ENCODE assay signal across 1 cellular context in genomic region chr9:128102861-128103588, GRCh38.
A peak's percentile ranks its signal among the peaks of the same experiment; 100 is the strongest.
TF ChIP-seq lines count a peak whose summit lies in the region.

No MANE protein-coding gene starts in this region.

TF ChIP-seq in HepG2, 621 proteins besides CTCF, POLR2A, EP300 and RAD21 (continued from another document):
- TF ChIP-seq MTF1 (CRISPR knock-in tag; IDR thresholded peaks at IDR 0.05) (no peak), MEF2D (CRISPR knock-in tag; IDR thresholded peaks at IDR 0.05) (peak; percentile 97), FOXP1 (IDR thresholded peaks at IDR 0.05) (no peak), FOXP1 (CRISPR knock-in tag; IDR thresholded peaks at IDR 0.05) (peak; percentile 70; the same call in 1 of the 2 replicates), ATF3 (CRISPR knock-in tag; IDR thresholded peaks at IDR 0.05) (peak; percentile 81), ZNF569 (CRISPR knock-in tag; IDR thresholded peaks at IDR 0.05; ENCODE audit: borderline replicate concordance) (no peak), SOX13 (IDR thresholded peaks at IDR 0.05) (peak; percentile 81), SOX13 (CRISPR knock-in tag; conservative IDR thresholded peaks at IDR 0.05 in 1 of 2, IDR thresholded peaks at IDR 0.05 in 1 of 2) (peak in 1 of 2 experiments; percentile 95; a peak in 2 of 4 replicates), GABPA (IDR thresholded peaks at IDR 0.05; ENCODE audit: low read depth, low read length) (no peak), GABPA (CRISPR knock-in tag; IDR thresholded peaks at IDR 0.05; ENCODE audit: low read depth) (peak; percentile 71), TP53 (CRISPR knock-in tag; conservative IDR thresholded peaks at IDR 0.05) (0 out of 2 replicates have a peak, but pooled peaks have one; percentile 51), ZBTB20 (CRISPR knock-in tag; IDR thresholded peaks at IDR 0.05; ENCODE audit: borderline replicate concordance, low read depth) (peak; percentile 96; the same call in 1 of the 2 replicates), FOXA3 (CRISPR knock-in tag; IDR thresholded peaks at IDR 0.05) (peak; percentile 93), ATF7-NPFF (CRISPR knock-in tag; IDR thresholded peaks at IDR 0.05; ENCODE audit: low read depth) (peak; percentile 58), ZKSCAN1 (IDR thresholded peaks at IDR 0.05; ENCODE audit: low read length) (0 out of 2 replicates have a peak, but pooled peaks have one; percentile 14), ZNF362 (CRISPR knock-in tag; IDR thresholded peaks at IDR 0.05; ENCODE audit: borderline replicate concordance) (peak; percentile 65; the same call in 1 of the 2 replicates), ARNT2 (CRISPR knock-in tag; IDR thresholded peaks at IDR 0.05; ENCODE audit: low read depth) (peak; percentile 91), NR2F6 (IDR thresholded peaks at IDR 0.05) (peak; percentile 91), NR2F6 (CRISPR knock-in tag; IDR thresholded peaks at IDR 0.05) (peak; percentile 97), CREB1 (IDR thresholded peaks at IDR 0.05) (0 out of 2 replicates have a peak, but pooled peaks have one; percentile 61), CREB1 (CRISPR knock-in tag; IDR thresholded peaks at IDR 0.05) (no peak), ATF7 (IDR thresholded peaks at IDR 0.05) (peak; percentile 35; the same call in 1 of the 2 replicates), ATF7 (CRISPR knock-in tag; IDR thresholded peaks at IDR 0.05) (peak; percentile 77; the same call in 1 of the 2 replicates), SMC3 (IDR thresholded peaks at IDR 0.05; ENCODE audit: low read length) (peak; percentile 24; the same call in 1 of the 2 replicates), ZNF704 (CRISPR knock-in tag; IDR thresholded peaks at IDR 0.05; ENCODE audit: borderline replicate concordance) (no peak), TBX2 (CRISPR knock-in tag; IDR thresholded peaks at IDR 0.05; ENCODE audit: borderline replicate concordance) (peak; percentile 99), ZNF703 (CRISPR knock-in tag; IDR thresholded peaks at IDR 0.05; ENCODE audit: borderline replicate concordance) (peak; percentile 74; the same call in 1 of the 2 replicates), ZNF644 (CRISPR knock-in tag; IDR thresholded peaks at IDR 0.05; ENCODE audit: low read depth) (peak; percentile 60), MATR3 (CRISPR knock-in tag; IDR thresholded peaks at IDR 0.05) (no peak), HOXA7 (CRISPR knock-in tag; IDR thresholded peaks at IDR 0.05) (no peak), NCOA5 (CRISPR knock-in tag; IDR thresholded peaks at IDR 0.05) (no peak), DNMT1 (CRISPR knock-in tag; IDR thresholded peaks at IDR 0.05) (no peak), RBFOX2 (IDR thresholded peaks at IDR 0.05; ENCODE audit: low read depth, low read length) (peak; percentile 27; the same call in 1 of the 2 replicates), NFYC (CRISPR knock-in tag; IDR thresholded peaks at IDR 0.05) (peak; percentile 32; the same call in 1 of the 2 replicates), ZNF484 (CRISPR knock-in tag; IDR thresholded peaks at IDR 0.05; ENCODE audit: borderline replicate concordance, low read depth) (no peak), MAF1 (CRISPR knock-in tag; IDR thresholded peaks at IDR 0.05; ENCODE audit: borderline replicate concordance) (no peak), GATAD2A (CRISPR knock-in tag; IDR thresholded peaks at IDR 0.05) (peak; percentile 98), DZIP1 (CRISPR knock-in tag; IDR thresholded peaks at IDR 0.05) (no peak), NCOR1 (IDR thresholded peaks at IDR 0.05; ENCODE audit: borderline replicate concordance, low read length) (peak; percentile 87; the same call in 1 of the 2 replicates), MIXL1 (CRISPR knock-in tag; IDR thresholded peaks at IDR 0.05) (peak; percentile 82), STAT5B (CRISPR knock-in tag; IDR thresholded peaks at IDR 0.05) (no peak), GATA4 (IDR thresholded peaks at IDR 0.05; ENCODE audit: borderline replicate concordance, low read depth) (peak; percentile 54; the same call in 1 of the 2 replicates), ZMAT3 (CRISPR knock-in tag; conservative IDR thresholded peaks at IDR 0.05) (peak; percentile 98), NR2F1 (CRISPR knock-in tag; IDR thresholded peaks at IDR 0.05) (peak; percentile 92 to 93)
- TF ChIP-seq, protein P1, sequence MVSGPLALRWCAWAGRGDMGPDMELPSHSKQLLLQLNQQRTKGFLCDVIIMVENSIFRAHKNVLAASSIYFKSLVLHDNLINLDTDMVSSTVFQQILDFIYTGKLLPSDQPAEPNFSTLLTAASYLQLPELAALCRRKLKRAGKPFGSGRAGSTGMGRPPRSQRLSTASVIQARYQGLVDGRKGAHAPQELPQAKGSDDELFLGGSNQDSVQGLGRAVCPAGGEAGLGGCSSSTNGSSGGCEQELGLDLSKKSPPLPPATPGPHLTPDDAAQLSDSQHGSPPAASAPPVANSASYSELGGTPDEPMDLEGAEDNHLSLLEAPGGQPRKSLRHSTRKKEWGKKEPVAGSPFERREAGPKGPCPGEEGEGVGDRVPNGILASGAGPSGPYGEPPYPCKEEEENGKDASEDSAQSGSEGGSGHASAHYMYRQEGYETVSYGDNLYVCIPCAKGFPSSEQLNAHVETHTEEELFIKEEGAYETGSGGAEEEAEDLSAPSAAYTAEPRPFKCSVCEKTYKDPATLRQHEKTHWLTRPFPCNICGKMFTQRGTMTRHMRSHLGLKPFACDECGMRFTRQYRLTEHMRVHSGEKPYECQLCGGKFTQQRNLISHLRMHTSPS (CRISPR knock-in tag; IDR thresholded peaks at IDR 0.05; ENCODE audit: low read depth) = peak; percentile 97
- TF ChIP-seq, protein P2, sequence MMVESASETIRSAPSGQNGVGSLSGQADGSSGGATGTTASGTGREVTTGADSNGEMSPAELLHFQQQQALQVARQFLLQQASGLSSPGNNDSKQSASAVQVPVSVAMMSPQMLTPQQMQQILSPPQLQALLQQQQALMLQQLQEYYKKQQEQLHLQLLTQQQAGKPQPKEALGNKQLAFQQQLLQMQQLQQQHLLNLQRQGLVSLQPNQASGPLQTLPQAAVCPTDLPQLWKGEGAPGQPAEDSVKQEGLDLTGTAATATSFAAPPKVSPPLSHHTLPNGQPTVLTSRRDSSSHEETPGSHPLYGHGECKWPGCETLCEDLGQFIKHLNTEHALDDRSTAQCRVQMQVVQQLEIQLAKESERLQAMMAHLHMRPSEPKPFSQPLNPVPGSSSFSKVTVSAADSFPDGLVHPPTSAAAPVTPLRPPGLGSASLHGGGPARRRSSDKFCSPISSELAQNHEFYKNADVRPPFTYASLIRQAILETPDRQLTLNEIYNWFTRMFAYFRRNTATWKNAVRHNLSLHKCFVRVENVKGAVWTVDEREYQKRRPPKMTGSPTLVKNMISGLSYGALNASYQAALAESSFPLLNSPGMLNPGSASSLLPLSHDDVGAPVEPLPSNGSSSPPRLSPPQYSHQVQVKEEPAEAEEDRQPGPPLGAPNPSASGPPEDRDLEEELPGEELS (CRISPR knock-in tag; IDR thresholded peaks at IDR 0.05) = peak; percentile 88
- TF ChIP-seq, protein P3, sequence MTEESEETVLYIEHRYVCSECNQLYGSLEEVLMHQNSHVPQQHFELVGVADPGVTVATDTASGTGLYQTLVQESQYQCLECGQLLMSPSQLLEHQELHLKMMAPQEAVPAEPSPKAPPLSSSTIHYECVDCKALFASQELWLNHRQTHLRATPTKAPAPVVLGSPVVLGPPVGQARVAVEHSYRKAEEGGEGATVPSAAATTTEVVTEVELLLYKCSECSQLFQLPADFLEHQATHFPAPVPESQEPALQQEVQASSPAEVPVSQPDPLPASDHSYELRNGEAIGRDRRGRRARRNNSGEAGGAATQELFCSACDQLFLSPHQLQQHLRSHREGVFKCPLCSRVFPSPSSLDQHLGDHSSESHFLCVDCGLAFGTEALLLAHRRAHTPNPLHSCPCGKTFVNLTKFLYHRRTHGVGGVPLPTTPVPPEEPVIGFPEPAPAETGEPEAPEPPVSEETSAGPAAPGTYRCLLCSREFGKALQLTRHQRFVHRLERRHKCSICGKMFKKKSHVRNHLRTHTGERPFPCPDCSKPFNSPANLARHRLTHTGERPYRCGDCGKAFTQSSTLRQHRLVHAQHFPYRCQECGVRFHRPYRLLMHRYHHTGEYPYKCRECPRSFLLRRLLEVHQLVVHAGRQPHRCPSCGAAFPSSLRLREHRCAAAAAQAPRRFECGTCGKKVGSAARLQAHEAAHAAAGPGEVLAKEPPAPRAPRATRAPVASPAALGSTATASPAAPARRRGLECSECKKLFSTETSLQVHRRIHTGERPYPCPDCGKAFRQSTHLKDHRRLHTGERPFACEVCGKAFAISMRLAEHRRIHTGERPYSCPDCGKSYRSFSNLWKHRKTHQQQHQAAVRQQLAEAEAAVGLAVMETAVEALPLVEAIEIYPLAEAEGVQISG (CRISPR knock-in tag; IDR thresholded peaks at IDR 0.05) = peak; percentile 90
TF ChIP-seq in HepG2: peak in this region for 385.
